21 cellular contexts compared by ENCODE assay signal in the genomic region with DNA sequence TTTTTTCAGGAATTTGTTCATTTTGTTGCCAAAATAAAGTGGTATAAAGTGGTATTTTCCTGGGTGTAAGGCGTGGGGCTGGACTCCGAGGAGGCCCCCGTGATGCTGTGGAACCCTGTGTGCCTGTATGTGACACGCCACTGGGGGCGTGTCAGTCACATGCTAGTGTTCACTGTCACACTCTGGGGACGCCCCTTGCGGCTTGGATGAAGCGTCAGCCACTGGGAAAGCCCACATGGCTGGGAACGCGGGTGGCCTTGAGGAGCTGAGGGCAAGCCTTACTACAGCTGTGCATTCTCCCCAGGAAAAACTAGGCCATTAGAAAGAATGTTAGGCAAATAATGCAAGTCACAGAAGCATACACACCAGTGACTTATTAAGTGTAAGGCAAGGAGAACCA.
DNase-seq lines count a peak whose midpoint lies in the region; ATAC-seq and TF ChIP-seq lines count a peak whose summit lies in the region.
"Had no signal": no experiment of that assay in that cellular context is flagged by ENCODE, and none has a peak within 500 bp of the region (broad histone marks: within the 10 kb centered on the region; RNA-seq: fewer than 3 reads in every experiment).

No MANE protein-coding gene starts in this region.

- H3K4ac ChIP-seq in H9 (ENCODE audit: low read depth, low read length) = no peak overlapping the region

- H3K14ac ChIP-seq in H9 (ENCODE audit: insufficient read depth, low read length) = no peak overlapping the region

- H2BK12ac ChIP-seq in H9 (ENCODE audit: insufficient read length, low read depth, low read length) = no peak overlapping the region

- H4K20me1 ChIP-seq in H9 (ENCODE audit: control insufficient read depth, insufficient read depth, insufficient read length) (no peaks in the 10 kb centered on the region), OCI-LY1 (ENCODE audit: insufficient read depth, low read length) (no peaks in the 10 kb centered on the region)

- H3K23me2 ChIP-seq in H9 (ENCODE audit: insufficient read length, low read depth, low read length, poor library complexity, severe bottlenecking) = no peaks in the 10 kb centered on the region

- no peak overlapping the region for H4K5ac ChIP-seq in H9 (ENCODE audit: insufficient read length, low read depth, low read length)

- no peak overlapping the region for H3K9ac ChIP-seq in H9 (ENCODE audit: extremely low read depth, insufficient read length, low read length)
- no peak overlapping the region for H3K9ac ChIP-seq in OCI-LY1 (ENCODE audit: low read length)

- H3K4me3 ChIP-seq in OCI-LY1 (ENCODE audit: low read depth, low read length, poor library complexity, severe bottlenecking) (no peak overlapping the region), gastrocnemius medialis (no peak overlapping the region)
- H3K4me3 ChIP-seq: esophagus muscularis mucosa had no signal

- H3K27me3 ChIP-seq in H9 (ENCODE audit: insufficient read depth, low read length) (no peaks in the 10 kb centered on the region), OCI-LY1 (ENCODE audit: insufficient read depth, low read length) (no peaks in the 10 kb centered on the region), gastrocnemius medialis (no peaks in the 10 kb centered on the region)
- H3K27me3 ChIP-seq: esophagus muscularis mucosa had no signal

- no peak overlapping the region for H2BK20ac ChIP-seq in H9 (ENCODE audit: low read depth, low read length, poor library complexity, severe bottlenecking)

- H2BK5ac ChIP-seq in H9 (ENCODE audit: insufficient read length, low read length) = no peak overlapping the region

- peaks cover 22 to 69% (median 66%) of the 10 kb centered on the region in 3 experiments for H3K36me3 Mint-ChIP-seq in H9 (ENCODE audit: insufficient read depth in 1 of 3, low read depth in 3 of 3)
- H3K36me3 Mint-ChIP-seq in glutamatergic neuron (ENCODE audit: unreplicated experiment) = no peaks in the 10 kb centered on the region
- H3K36me3 Mint-ChIP-seq: natural killer cell had no signal

- in situ Hi-C loops in gastrocnemius medialis (cut with MboI; ENCODE audit: low sequenced_read_pairs in 4 of 4) = loop anchor here in 2 of 4 donors (25.0 kb wide), 2 partner anchors 274 to 324 kb away; partner anchors contain the start of genes ADA2 (in 1 of the 2) and HDHD5 (in 1 of the 2)

- no peak for TF ChIP-seq CTCF in H9 (conservative IDR thresholded peaks at IDR 0.05)
- TF ChIP-seq CTCF in OCI-LY1 (IDR thresholded peaks at IDR 0.05; ENCODE audit: low read length) = 0 out of 2 replicates have a peak, but pooled peaks have one; percentile 14
- TF ChIP-seq CTCF in glutamatergic neuron (IDR thresholded peaks at IDR 0.05; ENCODE audit: partially characterized antibody, unreplicated experiment) = no peak
- TF ChIP-seq CTCF in gastrocnemius medialis (IDR thresholded peaks at IDR 0.05 in 4 of 5, conservative IDR thresholded peaks at IDR 0.05 in 1 of 5) = no peak

- no peak overlapping the region for H2AK5ac ChIP-seq in H9 (ENCODE audit: insufficient read length, low read length)

- H3K36me3 ChIP-seq in OCI-LY1 (ENCODE audit: insufficient read depth, low read length) = no peaks in the 10 kb centered on the region
- no peaks in the 10 kb centered on the region for H3K36me3 ChIP-seq in gastrocnemius medialis
- H3K36me3 ChIP-seq: esophagus muscularis mucosa had no signal

- H3K56ac ChIP-seq in H9 (ENCODE audit: insufficient read length, low read depth, low read length) = no peak overlapping the region

- H3K4me3 Mint-ChIP-seq in H9 (no peak overlapping the region), glutamatergic neuron (ENCODE audit: unreplicated experiment) (no peak overlapping the region)
- H3K4me3 Mint-ChIP-seq: activated T-cell treated with anti-CD3 and anti-CD28 coated beads, Interleukin-2, amount 50 U/mL, for 24 hours; CD4-positive, alpha-beta T cell; effector memory CD8-positive, alpha-beta T cell; natural killer cell; stimulated activated naive CD8-positive, alpha-beta T cell treated with anti-CD3 and anti-CD28 coated beads, Interleukin-15, Interleukin-2, amounts not matched to agents 100 ng/mL and 50 ng/mL, for 24 hours; type B pancreatic cell had no signal

- DNase-seq in H9 (no peak), glutamatergic neuron (peak; percentile 31), gastrocnemius medialis (peak; percentile 13 to 52), HCEC 1CT (no peak), amniotic stem cell (lab: John Stamatoyannopoulos, UW) (no peak), SKM-1 treated with dmso at 0.1 percent for 144 hours (lab: John Stamatoyannopoulos, UW; ENCODE audit: unreplicated experiment) (no peak)
- DNase-seq: activated CD4-positive, alpha-beta T cell treated with anti-CD3 and anti-CD28 coated beads for 1 hour; activated gamma-delta T cell treated with Interleukin-2 at 50 U/mL for 16 hours; activated T-cell treated with anti-CD3 and anti-CD28 coated beads, Interleukin-2, amount 50 U/mL, for 24 hours; CD4-positive, alpha-beta T cell; effector memory CD8-positive, alpha-beta T cell; foreskin melanocyte; left ventricle myocardium superior; midbrain; natural killer cell; OCI-M1; stimulated activated CD4-positive, alpha-beta T cell treated with anti-CD3 and anti-CD28 coated beads, Interleukin-15, amount 100 ng/mL, for 24 hours had no signal

- no peak overlapping the region for H3K4me2 ChIP-seq in H9 (ENCODE audit: insufficient read depth, insufficient read length, low read length)
- H3K4me2 ChIP-seq in OCI-LY1 (ENCODE audit: low read length) = no peak overlapping the region

- no peaks in the 10 kb centered on the region for H3K9me3 Mint-ChIP-seq in H9
- H3K9me3 Mint-ChIP-seq in glutamatergic neuron (ENCODE audit: unreplicated experiment) = peaks cover 2% of the 10 kb centered on the region
- H3K9me3 Mint-ChIP-seq: activated T-cell treated with anti-CD3 and anti-CD28 coated beads, Interleukin-2, amount 50 U/mL, for 24 hours; CD4-positive, alpha-beta T cell; effector memory CD8-positive, alpha-beta T cell; natural killer cell; stimulated activated naive CD8-positive, alpha-beta T cell treated with anti-CD3 and anti-CD28 coated beads, Interleukin-15, Interleukin-2, amounts not matched to agents 100 ng/mL and 50 ng/mL, for 24 hours; type B pancreatic cell had no signal

- H3K9me2 ChIP-seq in OCI-LY1 (ENCODE audit: low read depth, low read length) = no peaks in the 10 kb centered on the region

- H3F3A ChIP-seq in OCI-LY1 (ENCODE audit: insufficient read depth, low read length) = no peaks in the 10 kb centered on the region

- H4K91ac ChIP-seq in H9 (ENCODE audit: insufficient read length, low read depth, low read length) = no peak overlapping the region

- peaks cover 13% of the 10 kb centered on the region; the same call in 1 of the 2 replicates for H3K79me2 ChIP-seq in H9 (ENCODE audit: insufficient read depth, low read length)
- H3K79me2 ChIP-seq in OCI-LY1 (ENCODE audit: insufficient read depth, low read length) = no peaks in the 10 kb centered on the region

- TF ChIP-seq POLR2A in gastrocnemius medialis (IDR thresholded peaks at IDR 0.05) = no peak

- no peak overlapping the region for H2BK120ac ChIP-seq in H9 (ENCODE audit: low read depth, low read length, poor library complexity, severe bottlenecking)

- H3K27ac ChIP-seq in H9 (ENCODE audit: insufficient read length, low read depth, low read length) (no peak overlapping the region), OCI-LY1 (ENCODE audit: low read depth, low read length, poor library complexity, severe bottlenecking) (no peak overlapping the region), gastrocnemius medialis (peak overlapping the region; percentile 80 to 88 (median 86))
- H3K27ac ChIP-seq: esophagus muscularis mucosa had no signal

- no peak overlapping the region for H3K18ac ChIP-seq in H9 (ENCODE audit: insufficient read length, low read depth, low read length)

- H3K4me1 ChIP-seq in H9 (ENCODE audit: insufficient read depth, low read length) (peaks cover 4% of the 10 kb centered on the region; the same call in 1 of the 2 replicates), OCI-LY1 (ENCODE audit: insufficient read depth, low read length, severe bottlenecking) (no peaks in the 10 kb centered on the region), gastrocnemius medialis (peaks cover 32 to 38% of the 10 kb centered on the region in 2 donors)

- H2AFZ ChIP-seq in H9 (ENCODE audit: low read length) = no peak overlapping the region
- H2AFZ ChIP-seq in OCI-LY1 (ENCODE audit: low read length) = no peak overlapping the region

- H3K27me3 Mint-ChIP-seq in H9 (ENCODE audit: low read depth) (no peaks in the 10 kb centered on the region), glutamatergic neuron (ENCODE audit: unreplicated experiment) (peaks cover 7% of the 10 kb centered on the region)
- H3K27me3 Mint-ChIP-seq: activated T-cell treated with anti-CD3 and anti-CD28 coated beads, Interleukin-2, amount 50 U/mL, for 24 hours; CD4-positive, alpha-beta T cell; stimulated activated naive CD8-positive, alpha-beta T cell treated with anti-CD3 and anti-CD28 coated beads, Interleukin-15, Interleukin-2, amounts not matched to agents 100 ng/mL and 50 ng/mL, for 24 hours; type B pancreatic cell had no signal

- H3K23ac ChIP-seq in H9 (ENCODE audit: insufficient read length, low read depth, low read length) = no peak overlapping the region

- WGBS in H9 (ENCODE audit: extremely low coverage, insufficient read length, low lambda C conversion rate) = no CpG with 5 or more reads among the region's 10 CpGs

- ATAC-seq in gastrocnemius medialis = peak in 1 of 2 donors; percentile 9
- ATAC-seq: effector memory CD8-positive, alpha-beta T cell; left ventricle myocardium superior; natural killer cell had no signal

- intact Hi-C loops in gastrocnemius medialis (cut with DNase I; ENCODE audit: low total_unique reads) = loop anchor here (5.0 kb wide), 1 partner anchor 314 kb away; no protein-coding TSS in a partner anchor

- peaks cover 16 to 25% of the 10 kb centered on the region in 2 experiments for H3K4me1 Mint-ChIP-seq in H9
- peaks cover 17% of the 10 kb centered on the region for H3K4me1 Mint-ChIP-seq in glutamatergic neuron (ENCODE audit: low read depth, unreplicated experiment)
- H3K4me1 Mint-ChIP-seq: natural killer cell had no signal

- H3T11ph ChIP-seq in H9 (ENCODE audit: low read length) = no peak overlapping the region

- H3K79me1 ChIP-seq in H9 (ENCODE audit: insufficient read depth, low read depth, low read length, poor library complexity, severe bottlenecking) = peaks cover 2% of the 10 kb centered on the region

- H4K8ac ChIP-seq in H9 (replicated peaks; ENCODE audit: insufficient read length, low read depth, low read length) = no peak overlapping the region

- H2BK15ac ChIP-seq in H9 (ENCODE audit: low read depth, low read length) = no peak overlapping the region

- no peaks in the 10 kb centered on the region for H3K9me3 ChIP-seq in H9 (ENCODE audit: control insufficient read depth, low read depth, low read length)
- no peaks in the 10 kb centered on the region for H3K9me3 ChIP-seq in OCI-LY1 (ENCODE audit: low read length)
- no peaks in the 10 kb centered on the region for H3K9me3 ChIP-seq in gastrocnemius medialis
- H3K9me3 ChIP-seq: esophagus muscularis mucosa had no signal

- H3K27ac Mint-ChIP-seq in H9 = peak overlapping the region in 2 of 3 experiments; percentile 37 to 75; a peak in 4 of 7 replicates
- H3K27ac Mint-ChIP-seq in glutamatergic neuron (ENCODE audit: unreplicated experiment) = no peak overlapping the region
- H3K27ac Mint-ChIP-seq: activated T-cell treated with anti-CD3 and anti-CD28 coated beads, Interleukin-2, amount 50 U/mL, for 24 hours; CD4-positive, alpha-beta T cell; effector memory CD8-positive, alpha-beta T cell; natural killer cell; stimulated activated naive CD8-positive, alpha-beta T cell treated with anti-CD3 and anti-CD28 coated beads, Interleukin-15, Interleukin-2, amounts not matched to agents 100 ng/mL and 50 ng/mL, for 24 hours; type B pancreatic cell had no signal

Comparison
In these comparisons a context has a peak if more than half of its experiments do, and no peak if none do; other contexts are left out.
1. DNase-seq: peak in glutamatergic neuron (single experiment) and gastrocnemius medialis (2 of 2); none in H9 (single experiment), HCEC 1CT (single experiment), amniotic stem cell (single experiment) and SKM-1 treated with dmso at 0.1 percent for 144 hours (single experiment).
2. H3K27ac ChIP-seq: peak in gastrocnemius medialis (4 of 4); none in H9 (single experiment) and OCI-LY1 (single experiment).